Comparison of ENCODE assay signal across 24 cellular contexts in the genomic region with DNA sequence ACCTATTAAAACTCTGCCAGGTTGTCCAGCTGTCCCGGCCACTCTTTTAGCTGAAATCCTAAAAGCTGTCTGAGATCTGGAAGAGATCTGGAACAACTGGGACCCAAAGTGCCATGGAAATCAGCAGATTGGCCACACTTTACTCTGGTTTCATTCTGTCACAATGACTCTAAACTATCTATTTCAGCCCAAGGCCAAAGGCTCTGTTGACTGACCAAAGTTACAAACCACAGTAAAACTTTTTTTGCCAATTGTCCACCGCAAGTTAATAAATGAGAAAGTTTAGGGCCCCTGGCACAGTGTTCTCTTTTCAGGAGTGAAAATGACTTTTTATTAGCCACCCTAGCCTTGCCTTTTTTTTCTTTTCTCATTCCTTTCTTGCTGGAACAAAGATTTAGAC.
DNase-seq lines count a peak whose midpoint lies in the region; ATAC-seq, FAIRE-seq and TF ChIP-seq lines count a peak whose summit lies in the region.
"Had no signal": no experiment of that assay in that cellular context is flagged by ENCODE, and none has a peak within 500 bp of the region (broad histone marks: within the 10 kb centered on the region; RNA-seq: fewer than 3 reads in every experiment).

No MANE protein-coding gene starts in this region.

- no peaks in the 10 kb centered on the region for H3K36me3 Mint-ChIP-seq in nephron (ENCODE audit: low read depth)
- H3K36me3 Mint-ChIP-seq in activated CD8-positive, alpha-beta memory T cell treated with anti-CD3 and anti-CD28 coated beads, Interleukin-2, amount 10 ng/mL, durations not matched to agents 7 days and 5 days = no peaks in the 10 kb centered on the region
- H3K36me3 Mint-ChIP-seq: CD14-positive monocyte had no signal

- WGBS in GM12878 (ENCODE audit: insufficient coverage, insufficient replicate concordance, low lambda C conversion rate, missing lambda C conversion rate) = 71% methylated on average over 2 of the region's 2 CpGs

- H3K9ac ChIP-seq in GM12878 (ENCODE audit: control insufficient read depth, insufficient read depth, low read length) = no peak overlapping the region

- CTCF ChIA-PET in GM12878 (lab: Yijun Ruan, JAX) = no interaction called here
- CTCF ChIA-PET in activated CD8-positive, alpha-beta memory T cell treated with anti-CD3 and anti-CD28 coated beads, Interleukin-2, amount 10 ng/mL, durations not matched to agents 7 days and 5 days (lab: Charles Lee) = no interaction called here

- peak; percentile 42 for ATAC-seq in GM12878
- no peak for ATAC-seq in GM18511 (IDR thresholded peaks at IDR 0.05; ENCODE audit: unreplicated experiment)
- ATAC-seq in activated CD8-positive, alpha-beta memory T cell treated with anti-CD3 and anti-CD28 coated beads, Interleukin-2, amount 10 ng/mL, durations not matched to agents 7 days and 5 days = no peak
- ATAC-seq: K562, Right ventricle myocardium inferior had no signal

- SMC1A ChIA-PET in GM12878 (lab: Charles Lee; ENCODE audit: uncharacterized antibody, unreplicated experiment) = interaction anchor here (0.8 kb wide), 1 partner anchor 15 kb away, joined by 3 read pairs; no protein-coding TSS in a partner anchor

- RAD21 ChIA-PET in GM12878 (lab: Charles Lee; ENCODE audit: unreplicated experiment) = no interaction called here

- intact Hi-C loops in GM12878 (cut with micrococcal nuclease; ENCODE audit: unreplicated experiment) = no loop called here

- no peak overlapping the region for H3K4me3 ChIP-seq in GM12878
- H3K4me3 ChIP-seq: K562, Peyer's patch had no signal

- TF ChIP-seq POLR2A in GM12878 (IDR thresholded peaks at IDR 0.05; ENCODE audit: low read depth, low read length) = no peak

- POLR2A ChIA-PET in GM12878 (lab: Charles Lee) = no interaction called here

- peaks cover 21% of the 10 kb centered on the region for H3K4me1 Mint-ChIP-seq in nephron
- no peaks in the 10 kb centered on the region for H3K4me1 Mint-ChIP-seq in activated CD8-positive, alpha-beta memory T cell treated with anti-CD3 and anti-CD28 coated beads, Interleukin-2, amount 10 ng/mL, durations not matched to agents 7 days and 5 days
- H3K4me1 Mint-ChIP-seq: B cell had no signal

- peaks cover 8% of the 10 kb centered on the region for H3K9me3 Mint-ChIP-seq in nephron
- H3K9me3 Mint-ChIP-seq in activated CD8-positive, alpha-beta memory T cell treated with anti-CD3 and anti-CD28 coated beads, Interleukin-2, amount 10 ng/mL, durations not matched to agents 7 days and 5 days (ENCODE audit: low read depth) = no peaks in the 10 kb centered on the region

- no peak overlapping the region for H2AFZ ChIP-seq in GM12878 (ENCODE audit: control insufficient read depth, low read depth, low read length)

- no peaks in the 10 kb centered on the region; the same call in 2 of the 3 replicates for H3K9me3 ChIP-seq in GM12878 (replicated peaks; ENCODE audit: control insufficient read depth, insufficient read depth, low read length)
- H3K9me3 ChIP-seq: Peyer's patch had no signal

- H3K4me3 Mint-ChIP-seq in nephron = no peak overlapping the region
- H3K4me3 Mint-ChIP-seq in activated CD8-positive, alpha-beta memory T cell treated with anti-CD3 and anti-CD28 coated beads, Interleukin-2, amount 10 ng/mL, durations not matched to agents 7 days and 5 days = no peak overlapping the region
- H3K4me3 Mint-ChIP-seq: B cell, CD14-positive monocyte had no signal

- H3K4me2 ChIP-seq in GM12878 (ENCODE audit: control insufficient read depth, insufficient read depth) = no peak overlapping the region

- no peak for TF ChIP-seq RAD21 in GM12878 (IDR thresholded peaks at IDR 0.05; ENCODE audit: insufficient read depth, low read depth, low read length)

- TF ChIP-seq CTCF in GM12878 (IDR thresholded peaks at IDR 0.05 in 2 of 3, conservative IDR thresholded peaks at IDR 0.05 in 1 of 3; ENCODE audit: control insufficient read depth in 2 of 3, extremely low read depth in 1 of 3, insufficient read depth in 1 of 3, low read depth in 3 of 3, low read length in 3 of 3) (no peak), nephron (IDR thresholded peaks at IDR 0.05; ENCODE audit: unreplicated experiment in 3 of 3) (no peak)

- in situ Hi-C loops in GM12878 (cut with MboI) = no loop called here

- no peaks in the 10 kb centered on the region for H3K79me2 ChIP-seq in GM12878 (ENCODE audit: control insufficient read depth, insufficient read depth, low read length)

- no peaks in the 10 kb centered on the region for H3K27me3 Mint-ChIP-seq in nephron (ENCODE audit: low read depth)
- H3K27me3 Mint-ChIP-seq in activated CD8-positive, alpha-beta memory T cell treated with anti-CD3 and anti-CD28 coated beads, Interleukin-2, amount 10 ng/mL, durations not matched to agents 7 days and 5 days = peaks cover 20% of the 10 kb centered on the region

- no peak for TF ChIP-seq EP300 in GM12878 (IDR thresholded peaks at IDR 0.05; ENCODE audit: borderline replicate concordance in 1 of 2, control insufficient read depth in 1 of 2, low read depth in 2 of 2, low read length in 2 of 2)

- DNase-seq in LHCN-M2 (ENCODE audit: low read depth) = peak; percentile 41
- no peak for DNase-seq in GM12878 (ENCODE audit: low read depth, low spot score)
- DNase-seq in kidney tubule cell (ENCODE audit: low spot score) = peak; percentile 41
- DNase-seq in HPDE6-E6E7 (ENCODE audit: extremely low spot score) = no peak
- no peak for DNase-seq in activated CD8-positive, alpha-beta memory T cell treated with anti-CD3 and anti-CD28 coated beads, Interleukin-2, amount 10 ng/mL, durations not matched to agents 7 days and 5 days
- no peak for DNase-seq in NK-92 treated with Interleukin-12 subunit alpha and Interleukin-12 subunit beta, amount 100 ng/mL, for 24 hours (lab: John Stamatoyannopoulos, UW)
- DNase-seq: 8988T, EL, GF-D8, H7, NCI-H1092 treated with DMSO at 0.1 percent for 48 hours, NCI-H1436 treated with DMSO at 0.1 percent for 48 hours, NCI-H2029, NCI-H226, NCI-H524 treated with DMSO at 0.1 percent for 48 hours, NCI-H82, Peyer's patch had no signal

- BruUV-seq in GM12878 (replicated peaks; lab: Mats Ljungman, UMichigan) = no TSS peak

- no peaks in the 10 kb centered on the region for H3K4me1 ChIP-seq in GM12878 (ENCODE audit: control insufficient read depth, insufficient read depth, low read length)
- H3K4me1 ChIP-seq: Peyer's patch had no signal

- no peaks in the 10 kb centered on the region for H4K20me1 ChIP-seq in GM12878 (ENCODE audit: control insufficient read depth, insufficient read depth)

- H3K27ac Mint-ChIP-seq in nephron = peak overlapping the region; percentile 24 to 75 (median 30)
- H3K27ac Mint-ChIP-seq in activated CD8-positive, alpha-beta memory T cell treated with anti-CD3 and anti-CD28 coated beads, Interleukin-2, amount 10 ng/mL, durations not matched to agents 7 days and 5 days = no peak overlapping the region
- H3K27ac Mint-ChIP-seq: B cell, CD14-positive monocyte had no signal

- no peaks in the 10 kb centered on the region for H3K36me3 ChIP-seq in GM12878 (ENCODE audit: control insufficient read depth in 2 of 2, insufficient read depth in 2 of 2, low read length in 1 of 2)
- H3K36me3 ChIP-seq: Peyer's patch had no signal

- no peak overlapping the region for H3K27ac ChIP-seq in GM12878 (ENCODE audit: control insufficient read depth, insufficient read depth)
- H3K27ac ChIP-seq: Peyer's patch had no signal

- no peak for FAIRE-seq in GM12878 (lab: Jason Lieb, UNC)
- FAIRE-seq: D721Med, K562 had no signal

- no peaks in the 10 kb centered on the region for H3K27me3 ChIP-seq in GM12878 (replicated peaks in 1 of 2; ENCODE audit: control insufficient read depth in 2 of 2, insufficient read depth in 2 of 2, low read length in 1 of 2)
- H3K27me3 ChIP-seq: Peyer's patch had no signal

TF ChIP-seq in GM12878, 131 proteins besides CTCF, POLR2A, EP300 and RAD21 (continues in another document):
- TF ChIP-seq ZSCAN29 (IDR thresholded peaks at IDR 0.05) (no peak), ESRRA (IDR thresholded peaks at IDR 0.05; ENCODE audit: low read length) (no peak), IRF4 (IDR thresholded peaks at IDR 0.05; ENCODE audit: low read depth, low read length) (no peak), BHLHE40 (IDR thresholded peaks at IDR 0.05; ENCODE audit: borderline replicate concordance in 1 of 2, low read depth in 2 of 2, low read length in 1 of 2) (no peak), NFXL1 (IDR thresholded peaks at IDR 0.05; ENCODE audit: borderline replicate concordance) (no peak), CEBPB (IDR thresholded peaks at IDR 0.05; ENCODE audit: borderline replicate concordance in 1 of 2, low read depth in 2 of 2, low read length in 2 of 2) (no peak), MXI1 (IDR thresholded peaks at IDR 0.05; ENCODE audit: low read depth, low read length) (no peak)
- TF ChIP-seq, protein P1, sequence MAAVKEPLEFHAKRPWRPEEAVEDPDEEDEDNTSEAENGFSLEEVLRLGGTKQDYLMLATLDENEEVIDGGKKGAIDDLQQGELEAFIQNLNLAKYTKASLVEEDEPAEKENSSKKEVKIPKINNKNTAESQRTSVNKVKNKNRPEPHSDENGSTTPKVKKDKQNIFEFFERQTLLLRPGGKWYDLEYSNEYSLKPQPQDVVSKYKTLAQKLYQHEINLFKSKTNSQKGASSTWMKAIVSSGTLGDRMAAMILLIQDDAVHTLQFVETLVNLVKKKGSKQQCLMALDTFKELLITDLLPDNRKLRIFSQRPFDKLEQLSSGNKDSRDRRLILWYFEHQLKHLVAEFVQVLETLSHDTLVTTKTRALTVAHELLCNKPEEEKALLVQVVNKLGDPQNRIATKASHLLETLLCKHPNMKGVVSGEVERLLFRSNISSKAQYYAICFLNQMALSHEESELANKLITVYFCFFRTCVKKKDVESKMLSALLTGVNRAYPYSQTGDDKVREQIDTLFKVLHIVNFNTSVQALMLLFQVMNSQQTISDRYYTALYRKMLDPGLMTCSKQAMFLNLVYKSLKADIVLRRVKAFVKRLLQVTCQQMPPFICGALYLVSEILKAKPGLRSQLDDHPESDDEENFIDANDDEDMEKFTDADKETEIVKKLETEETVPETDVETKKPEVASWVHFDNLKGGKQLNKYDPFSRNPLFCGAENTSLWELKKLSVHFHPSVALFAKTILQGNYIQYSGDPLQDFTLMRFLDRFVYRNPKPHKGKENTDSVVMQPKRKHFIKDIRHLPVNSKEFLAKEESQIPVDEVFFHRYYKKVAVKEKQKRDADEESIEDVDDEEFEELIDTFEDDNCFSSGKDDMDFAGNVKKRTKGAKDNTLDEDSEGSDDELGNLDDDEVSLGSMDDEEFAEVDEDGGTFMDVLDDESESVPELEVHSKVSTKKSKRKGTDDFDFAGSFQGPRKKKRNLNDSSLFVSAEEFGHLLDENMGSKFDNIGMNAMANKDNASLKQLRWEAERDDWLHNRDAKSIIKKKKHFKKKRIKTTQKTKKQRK (IDR thresholded peaks at IDR 0.05; ENCODE audit: low read depth, low read length) = no peak

Comparison
In these comparisons a context has a peak if more than half of its experiments do, and no peak if none do; other contexts are left out.
1. DNase-seq: peak in LHCN-M2 (single experiment) and kidney tubule cell (single experiment); none in GM12878 (single experiment), HPDE6-E6E7 (single experiment), activated CD8-positive, alpha-beta memory T cell treated with anti-CD3 and anti-CD28 coated beads, Interleukin-2, amount 10 ng/mL, durations not matched to agents 7 days and 5 days (single experiment) and NK-92 treated with Interleukin-12 subunit alpha and Interleukin-12 subunit beta, amount 100 ng/mL, for 24 hours (single experiment).